In the genomic region with DNA sequence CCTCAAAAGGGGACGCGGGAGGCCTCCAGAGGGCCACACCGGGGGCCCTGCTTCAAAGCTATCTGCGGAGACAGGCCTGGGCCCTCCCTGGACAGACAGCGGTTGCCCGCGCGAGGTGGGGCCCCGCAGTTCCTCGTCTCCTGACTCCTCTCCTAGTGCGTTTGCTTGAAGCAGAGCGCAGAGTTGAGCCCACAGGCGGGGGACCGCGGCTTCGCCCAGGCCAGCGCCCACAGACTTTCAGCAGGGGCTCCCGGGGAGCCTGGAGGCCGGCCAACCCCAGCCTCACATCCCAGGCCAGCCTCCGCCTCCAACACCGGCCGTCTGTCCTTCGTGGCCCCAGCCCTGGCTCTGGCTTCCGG, we compare ENCODE assay signal across 8 cellular contexts. TPM values are rescaled to one million over a fixed set of nuclear protein-coding genes. Genes with fewer than 3 reads are reported as not detected.
DNase-seq lines count a peak whose midpoint lies in the region; ATAC-seq and TF ChIP-seq lines count a peak whose summit lies in the region.

No MANE protein-coding gene starts in this region.

- DNase-seq in CD14-positive monocyte (ENCODE audit: low spot score), result no peak
- DNase-seq in cardiac fibroblast (ENCODE audit: low read depth in 2 of 2), result no peak
- no peak for DNase-seq in natural killer cell
- DNase-seq in NCI-H2081 (lab: John Stamatoyannopoulos, UW), result no peak

- intact Hi-C loops in CD14-positive monocyte (cut with micrococcal nuclease), result no loop called here
- intact Hi-C loops in natural killer cell (cut with micrococcal nuclease), result no loop called here

- H3K4me3 ChIP-seq in cardiac fibroblast (replicated peaks in 1 of 2; ENCODE audit: low read depth in 2 of 2, low read length in 2 of 2), result peak overlapping the region; percentile 43 to 49

- ATAC-seq in HG03432 (IDR thresholded peaks at IDR 0.05; ENCODE audit: unreplicated experiment) (peak; percentile 30), natural killer cell (peak; percentile 26 to 43 (median 41)), GM21528 (IDR thresholded peaks at IDR 0.05; ENCODE audit: low FRiP score, unreplicated experiment) (no peak), HG02610 (IDR thresholded peaks at IDR 0.05; ENCODE audit: unreplicated experiment) (no peak), GM18505 (IDR thresholded peaks at IDR 0.05; ENCODE audit: unreplicated experiment) (no peak)

- H3K27ac Mint-ChIP-seq in CD14-positive monocyte, result no peak overlapping the region
- peak overlapping the region in 1 of 2 donors; percentile 12 for H3K27ac Mint-ChIP-seq in natural killer cell

- peaks cover 0 to 33% (median 20%) of the 10 kb centered on the region in 7 donors for H3K9me3 Mint-ChIP-seq in CD14-positive monocyte
- no peaks in the 10 kb centered on the region for H3K9me3 Mint-ChIP-seq in natural killer cell

- H3K4me1 Mint-ChIP-seq in CD14-positive monocyte (peaks cover 18% of the 10 kb centered on the region), natural killer cell (peaks cover 8 to 21% of the 10 kb centered on the region in 2 donors)

- no peak for TF ChIP-seq POLR2A in GM18505 (IDR thresholded peaks at IDR 0.05; ENCODE audit: borderline replicate concordance, extremely low read depth, insufficient read depth, insufficient read length)

- H3K36me3 Mint-ChIP-seq in CD14-positive monocyte (peaks cover 3 to 14% of the 10 kb centered on the region in 2 donors), natural killer cell (no peaks in the 10 kb centered on the region)

- no peak for TF ChIP-seq CTCF in CD14-positive monocyte (IDR thresholded peaks at IDR 0.05)
- TF ChIP-seq CTCF in cardiac fibroblast (IDR thresholded peaks at IDR 0.05; ENCODE audit: low read depth, low read length), result no peak
- TF ChIP-seq CTCF in natural killer cell (IDR thresholded peaks at IDR 0.05), result peak; percentile 7

- H3K27me3 Mint-ChIP-seq in CD14-positive monocyte (ENCODE audit: low read depth in 3 of 3), result peaks cover 59 to 83% (median 64%) of the 10 kb centered on the region in 3 donors
- H3K27me3 Mint-ChIP-seq in natural killer cell (ENCODE audit: low read depth in 2 of 2), result peaks cover 31 to 37% of the 10 kb centered on the region in 2 donors

- H3K4me3 Mint-ChIP-seq in CD14-positive monocyte, result peak overlapping the region; percentile 77 to 90
- peak overlapping the region; percentile 88 for H3K4me3 Mint-ChIP-seq in natural killer cell

RNA-seq across cellular contexts. Expression of a gene that starts 0.5 kb away (rescaled TPM):
- not detected for polyA plus RNA-seq in CD14-positive monocyte
- total RNA-seq in natural killer cell, result under 1 TPM in 2 of 3 donors, not detected in 1; 0.10 to 0.16 TPM

Comparison
In these comparisons a context has a peak if more than half of its experiments do, and no peak if none do; other contexts are left out.
1. ATAC-seq: peak in HG03432 (single experiment) and natural killer cell (3 of 3); none in GM21528 (single experiment), HG02610 (single experiment) and GM18505 (single experiment).